In the genomic region with DNA sequence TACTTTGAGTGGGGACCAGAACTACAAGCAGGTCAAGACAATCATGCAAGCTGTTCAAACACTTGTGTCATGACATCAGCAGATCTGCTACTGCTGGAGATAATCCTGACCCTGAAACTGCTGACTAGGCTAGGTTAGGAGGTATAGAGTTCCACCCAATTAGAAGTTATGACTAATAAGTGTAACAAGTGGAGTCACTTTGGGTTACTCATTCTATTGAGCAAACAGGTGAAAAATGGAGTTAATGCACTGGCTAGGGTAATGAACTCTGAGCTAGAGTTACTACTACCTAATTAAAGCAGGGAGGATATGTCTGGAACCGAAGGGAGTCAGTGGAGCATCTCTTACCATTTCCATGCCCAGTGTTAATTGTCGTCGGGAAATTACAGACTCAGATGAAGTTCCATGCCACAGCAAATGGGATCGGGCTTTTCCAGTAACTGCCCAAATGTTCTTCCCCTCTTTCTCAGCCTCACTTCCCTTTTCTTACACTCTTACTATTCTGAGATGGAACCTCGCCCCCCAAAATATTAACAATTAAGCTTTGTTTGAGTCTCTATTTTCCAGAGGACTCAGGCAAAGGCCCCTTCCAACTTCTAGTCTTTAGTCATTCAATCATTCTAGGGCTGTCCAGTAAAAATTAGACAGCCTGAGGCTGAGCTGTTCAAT, we compare ENCODE assay signal across 12 cellular contexts. TPM values are rescaled to one million over a fixed set of nuclear protein-coding genes. Genes with fewer than 3 reads are reported as not detected.
DNase-seq lines count a peak whose midpoint lies in the region; ATAC-seq and TF ChIP-seq lines count a peak whose summit lies in the region.
"Had no signal": no experiment of that assay in that cellular context is flagged by ENCODE, and none has a peak within 500 bp of the region (broad histone marks: within the 10 kb centered on the region; RNA-seq: fewer than 3 reads in every experiment).

No MANE protein-coding gene starts in this region.

- H3K27me3 ChIP-seq in esophagus squamous epithelium (no peaks in the 10 kb centered on the region), spleen (replicated peaks in 1 of 7) (no peaks in the 10 kb centered on the region)
- H3K27me3 ChIP-seq: BLaER1 treated with 17β-estradiol and CSF1 and Interleukin-3, amounts not matched to agents 10 nM and 100 nM; vagina had no signal

- H3K4me3 ChIP-seq in esophagus squamous epithelium (no peak overlapping the region), spleen (no peak overlapping the region)
- H3K4me3 ChIP-seq: BLaER1 treated with 17β-estradiol and CSF1 and Interleukin-3, amounts not matched to agents 10 nM and 100 nM; vagina had no signal

- H3K27ac ChIP-seq in esophagus squamous epithelium (peak overlapping the region in 3 of 4 donors; percentile 34 to 44 (median 35)), spleen (no peak overlapping the region)
- H3K27ac ChIP-seq: BLaER1 treated with 17β-estradiol and CSF1 and Interleukin-3, amounts not matched to agents 10 nM and 100 nM; vagina had no signal

- H3K4me1 ChIP-seq in esophagus squamous epithelium (peaks cover 0 to 5% (median 0%) of the 10 kb centered on the region in 3 donors), spleen (no peaks in the 10 kb centered on the region)
- H3K4me1 ChIP-seq: vagina had no signal

- H3K36me3 ChIP-seq in esophagus squamous epithelium: no peaks in the 10 kb centered on the region
- H3K36me3 ChIP-seq in spleen: no peaks in the 10 kb centered on the region
- H3K36me3 ChIP-seq: BLaER1 treated with 17β-estradiol and CSF1 and Interleukin-3, amounts not matched to agents 10 nM and 100 nM; vagina had no signal

- peaks cover 4% of the 10 kb centered on the region for H3K27me3 Mint-ChIP-seq in activated CD4-positive, alpha-beta T cell treated with anti-CD3 and anti-CD28 coated beads, Interleukin-2, amount 10 ng/mL, durations not matched to agents 24 days and 14 days
- no peaks in the 10 kb centered on the region for H3K27me3 Mint-ChIP-seq in stimulated activated naive B cell treated with anti-CD40 and anti-IgM and Interleukin-4, amounts not matched to agents 10 μg/mL and 1 μg/mL and 100 μg/mL, for 72 hours
- peaks cover 0 to 7% of the 10 kb centered on the region in 2 donors for H3K27me3 Mint-ChIP-seq in effector memory CD8-positive, alpha-beta T cell

- intact Hi-C loops in activated CD4-positive, alpha-beta T cell treated with anti-CD3 and anti-CD28 coated beads, Interleukin-2, amount 10 ng/mL, durations not matched to agents 24 days and 14 days (cut with micrococcal nuclease): loop anchor here (10.0 kb wide), 2 partner anchors 156 to 256 kb away; no protein-coding TSS in a partner anchor
- intact Hi-C loops in esophagus squamous epithelium (cut with DNase I): no loop called here
- intact Hi-C loops in spleen (cut with DNase I; ENCODE audit: low total_unique reads): no loop called here

- ATAC-seq in stimulated activated naive B cell treated with anti-CD40 and anti-IgM and Interleukin-4, amounts not matched to agents 10 μg/mL and 1 μg/mL and 100 μg/mL, for 72 hours (replicated peaks): peak; percentile 42 to 46
- ATAC-seq in effector memory CD8-positive, alpha-beta T cell (replicated peaks): no peak

- 67 to 74% methylated on average over 5 of the region's 5 CpGs for WGBS in esophagus squamous epithelium, 2 donors
- WGBS in spleen, 5 donors: 77 to 88% (median 80%) methylated on average over 5 of the region's 5 CpGs

- H3K9me3 Mint-ChIP-seq in activated CD4-positive, alpha-beta T cell treated with anti-CD3 and anti-CD28 coated beads, Interleukin-2, amount 10 ng/mL, durations not matched to agents 24 days and 14 days: no peaks in the 10 kb centered on the region
- no peaks in the 10 kb centered on the region for H3K9me3 Mint-ChIP-seq in stimulated activated naive B cell treated with anti-CD40 and anti-IgM and Interleukin-4, amounts not matched to agents 10 μg/mL and 1 μg/mL and 100 μg/mL, for 72 hours
- H3K9me3 Mint-ChIP-seq in effector memory CD8-positive, alpha-beta T cell: no peaks in the 10 kb centered on the region
- H3K9me3 Mint-ChIP-seq: activated T-helper 1 cell treated with anti-CD3 and anti-CD28 coated beads, Interleukin-12 subunit alpha, Interleukin-12 subunit beta, Interleukin-2, Interleukin-4 antibody, amounts not matched to agents 30 ng/mL and 10 ng/mL and 1 ng/mL, durations not matched to agents 14 hours and 24 hours and 36 hours had no signal

- no peaks in the 10 kb centered on the region for H3K4me1 Mint-ChIP-seq in activated CD4-positive, alpha-beta T cell treated with anti-CD3 and anti-CD28 coated beads, Interleukin-2, amount 10 ng/mL, durations not matched to agents 24 days and 14 days
- no peaks in the 10 kb centered on the region for H3K4me1 Mint-ChIP-seq in stimulated activated naive B cell treated with anti-CD40 and anti-IgM and Interleukin-4, amounts not matched to agents 10 μg/mL and 1 μg/mL and 100 μg/mL, for 72 hours
- no peaks in the 10 kb centered on the region for H3K4me1 Mint-ChIP-seq in effector memory CD8-positive, alpha-beta T cell (ENCODE audit: low read depth in 2 of 2)

- H3K36me3 Mint-ChIP-seq in activated CD4-positive, alpha-beta T cell treated with anti-CD3 and anti-CD28 coated beads, Interleukin-2, amount 10 ng/mL, durations not matched to agents 24 days and 14 days (ENCODE audit: low read depth): no peaks in the 10 kb centered on the region
- H3K36me3 Mint-ChIP-seq in stimulated activated naive B cell treated with anti-CD40 and anti-IgM and Interleukin-4, amounts not matched to agents 10 μg/mL and 1 μg/mL and 100 μg/mL, for 72 hours: no peaks in the 10 kb centered on the region
- H3K36me3 Mint-ChIP-seq in effector memory CD8-positive, alpha-beta T cell (ENCODE audit: insufficient read depth): no peaks in the 10 kb centered on the region

- peak; percentile 31 for DNase-seq in activated CD4-positive, alpha-beta T cell treated with anti-CD3 and anti-CD28 coated beads, Interleukin-2, amount 10 ng/mL, durations not matched to agents 24 days and 14 days
- no peak for DNase-seq in activated CD4-positive, alpha-beta T cell treated with anti-CD3 and anti-CD28 coated beads, Interleukin-2, amount 50 U/mL, for 1 hour
- peak; percentile 62 for DNase-seq in HT1080 (ENCODE audit: low read depth)
- DNase-seq in esophagus squamous epithelium (lab: John Stamatoyannopoulos, UW): no peak
- no peak for DNase-seq in stimulated activated naive B cell treated with anti-CD40 and anti-IgM and Interleukin-4, amounts not matched to agents 10 μg/mL and 1 μg/mL and 100 μg/mL, for 72 hours
- no peak for DNase-seq in spleen
- no peak for DNase-seq in effector memory CD8-positive, alpha-beta T cell
- DNase-seq in NCI-H128 (lab: John Stamatoyannopoulos, UW; ENCODE audit: unreplicated experiment): no peak
- DNase-seq: stimulated activated CD4-positive, alpha-beta T cell treated with anti-CD3 and anti-CD28 coated beads, Interleukin-2, amount 100 ng/mL, for 24 hours had no signal

- H3K9me3 ChIP-seq in esophagus squamous epithelium: no peaks in the 10 kb centered on the region
- no peaks in the 10 kb centered on the region for H3K9me3 ChIP-seq in spleen
- H3K9me3 ChIP-seq: BLaER1 treated with 17β-estradiol and CSF1 and Interleukin-3, amounts not matched to agents 10 nM and 100 nM; vagina had no signal

- TF ChIP-seq CTCF in esophagus squamous epithelium (IDR thresholded peaks at IDR 0.05) (no peak), spleen (IDR thresholded peaks at IDR 0.05 in 8 of 11, conservative IDR thresholded peaks at IDR 0.05 in 3 of 11) (no peak)

- H3K27ac Mint-ChIP-seq in activated CD4-positive, alpha-beta T cell treated with anti-CD3 and anti-CD28 coated beads, Interleukin-2, amount 10 ng/mL, durations not matched to agents 24 days and 14 days: no peak overlapping the region
- no peak overlapping the region for H3K27ac Mint-ChIP-seq in stimulated activated naive B cell treated with anti-CD40 and anti-IgM and Interleukin-4, amounts not matched to agents 10 μg/mL and 1 μg/mL and 100 μg/mL, for 72 hours
- peak overlapping the region in 1 of 2 donors; percentile 58 for H3K27ac Mint-ChIP-seq in effector memory CD8-positive, alpha-beta T cell
- H3K27ac Mint-ChIP-seq: activated T-helper 1 cell treated with anti-CD3 and anti-CD28 coated beads, Interleukin-12 subunit alpha, Interleukin-12 subunit beta, Interleukin-2, Interleukin-4 antibody, amounts not matched to agents 30 ng/mL and 10 ng/mL and 1 ng/mL, durations not matched to agents 14 hours and 24 hours and 36 hours had no signal

- no peak overlapping the region for H3K4me3 Mint-ChIP-seq in activated CD4-positive, alpha-beta T cell treated with anti-CD3 and anti-CD28 coated beads, Interleukin-2, amount 10 ng/mL, durations not matched to agents 24 days and 14 days
- no peak overlapping the region for H3K4me3 Mint-ChIP-seq in stimulated activated naive B cell treated with anti-CD40 and anti-IgM and Interleukin-4, amounts not matched to agents 10 μg/mL and 1 μg/mL and 100 μg/mL, for 72 hours
- H3K4me3 Mint-ChIP-seq in effector memory CD8-positive, alpha-beta T cell: no peak overlapping the region
- H3K4me3 Mint-ChIP-seq: activated T-helper 1 cell treated with anti-CD3 and anti-CD28 coated beads, Interleukin-12 subunit alpha, Interleukin-12 subunit beta, Interleukin-2, Interleukin-4 antibody, amounts not matched to agents 30 ng/mL and 10 ng/mL and 1 ng/mL, durations not matched to agents 14 hours and 24 hours and 36 hours had no signal

- no peak for TF ChIP-seq POLR2A in esophagus squamous epithelium (IDR thresholded peaks at IDR 0.05)
- no peak for TF ChIP-seq POLR2A in spleen (IDR thresholded peaks at IDR 0.05)

RNA-seq across cellular contexts. Expression of gene MANBA, which starts 19.8 kb away (rescaled TPM):
- total RNA-seq in activated CD4-positive, alpha-beta T cell treated with anti-CD3 and anti-CD28 coated beads, Interleukin-2, amount 10 ng/mL, durations not matched to agents 24 days and 14 days: 8.2 and 9.4 TPM in 2 replicates
- 18.4 and 21.7 TPM in 2 replicates for total RNA-seq in HT1080 (2014; rRNA removed; shearing (Covaris generic))
- polyA plus RNA-seq in HT1080 (2015; cell fraction: cytosol; rRNA removed): 12.2 and 15.5 TPM in 2 replicates
- polyA plus RNA-seq in HT1080 (2015; cell fraction: nucleus; rRNA removed): 49.9 and 52.3 TPM in 2 replicates
- total RNA-seq in esophagus squamous epithelium (10 to 100 TPM; 10.4 to 21.7 (median 15.1) TPM), spleen (100 to 1,000 TPM in 1 of 7 donors, 10 to 100 TPM in 6; 42.9 to 112 (median 57.7) TPM)
- 10 to 100 TPM; 15.7 to 37.1 (median 25.9) TPM for polyA plus RNA-seq in spleen

RNA-seq across cellular contexts. Expression of gene UBE2D3, which starts 46.7 kb away (rescaled TPM):
- 488 TPM in 2 replicates for total RNA-seq in activated CD4-positive, alpha-beta T cell treated with anti-CD3 and anti-CD28 coated beads, Interleukin-2, amount 10 ng/mL, durations not matched to agents 24 days and 14 days
- total RNA-seq in HT1080 (2014; rRNA removed; shearing (Covaris generic)): 564 and 701 TPM in 2 replicates
- 437 and 465 TPM in 2 replicates for polyA plus RNA-seq in HT1080 (2015; cell fraction: cytosol; rRNA removed)
- polyA plus RNA-seq in HT1080 (2015; cell fraction: nucleus; rRNA removed): 364 and 365 TPM in 2 replicates
- 100 to 1,000 TPM; 278 to 377 (median 304) TPM for total RNA-seq in esophagus squamous epithelium
- total RNA-seq in spleen: 100 to 1,000 TPM; 303 to 459 (median 316) TPM
- polyA plus RNA-seq in spleen: 100 to 1,000 TPM; 152 to 212 (median 177) TPM

Comparison
In these comparisons a context has a peak if more than half of its experiments do, and no peak if none do; other contexts are left out.
1. DNase-seq: peak in activated CD4-positive, alpha-beta T cell treated with anti-CD3 and anti-CD28 coated beads, Interleukin-2, amount 10 ng/mL, durations not matched to agents 24 days and 14 days (single experiment) and HT1080 (single experiment); none in activated CD4-positive, alpha-beta T cell treated with anti-CD3 and anti-CD28 coated beads, Interleukin-2, amount 50 U/mL, for 1 hour (single experiment), esophagus squamous epithelium (single experiment), stimulated activated naive B cell treated with anti-CD40 and anti-IgM and Interleukin-4, amounts not matched to agents 10 μg/mL and 1 μg/mL and 100 μg/mL, for 72 hours (single experiment), spleen (single experiment), effector memory CD8-positive, alpha-beta T cell (0 of 3) and NCI-H128 (single experiment).
2. H3K27ac ChIP-seq: peak in esophagus squamous epithelium (3 of 4); none in spleen (0 of 8).